25 cellular contexts compared by ENCODE assay signal in the genomic region with DNA sequence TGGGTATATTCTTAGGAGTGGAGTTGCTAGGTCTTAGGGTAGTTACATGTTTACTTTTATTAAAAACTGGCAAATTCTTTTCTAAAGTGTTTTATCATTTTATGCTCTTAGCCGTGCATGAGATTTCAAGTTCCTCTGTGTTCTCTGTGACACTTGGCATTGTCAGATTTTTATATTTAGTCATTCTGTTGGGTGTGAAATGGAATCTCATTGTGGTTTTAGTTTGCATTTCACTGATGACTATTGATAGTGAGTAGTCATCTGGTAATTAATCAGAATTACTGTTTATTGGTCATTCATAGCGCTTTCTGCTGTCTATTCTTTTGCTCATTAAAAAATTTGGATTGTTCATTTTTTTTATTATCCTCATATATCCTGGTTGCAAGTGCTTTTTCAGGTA. TPM values are rescaled to one million over a fixed set of nuclear protein-coding genes. Genes with fewer than 3 reads are reported as not detected.
A peak's percentile ranks its signal among the peaks of the same experiment; 100 is the strongest.
DNase-seq lines count a peak whose midpoint lies in the region; ATAC-seq, FAIRE-seq and TF ChIP-seq lines count a peak whose summit lies in the region.
"Had no signal": no experiment of that assay in that cellular context is flagged by ENCODE, and none has a peak within 500 bp of the region (broad histone marks: within the 10 kb centered on the region; RNA-seq: fewer than 3 reads in every experiment).

No MANE protein-coding gene starts in this region.

- no peaks in the 10 kb centered on the region for H3K27me3 Mint-ChIP-seq in activated naive CD8-positive, alpha-beta T cell treated with anti-CD3 and anti-CD28 coated beads, Interleukin-2, amount 50 U/mL, for 24 hours
- no peaks in the 10 kb centered on the region for H3K27me3 Mint-ChIP-seq in activated naive CD8-positive, alpha-beta T cell treated with anti-CD3 and anti-CD28 coated beads for 36 hours
- no peaks in the 10 kb centered on the region for H3K27me3 Mint-ChIP-seq in activated T-helper 17 cell treated with anti-CD3 and anti-CD28 coated beads, Interleukin-2, amount 50 U/mL, for 72 hours

- DNase-seq in activated naive CD8-positive, alpha-beta T cell treated with anti-CD3 and anti-CD28 coated beads, Interleukin-2, amount 50 U/mL, for 24 hours, result no peak
- no peak for DNase-seq in activated naive CD8-positive, alpha-beta T cell treated with anti-CD3 and anti-CD28 coated beads for 36 hours
- DNase-seq in D721Med (ENCODE audit: insufficient read length, low spot score) (no peak), DMS153 (lab: John Stamatoyannopoulos, UW) (no peak), HK-2 (ENCODE audit: unreplicated experiment) (no peak)
- DNase-seq in stimulated activated naive CD8-positive, alpha-beta T cell treated with anti-CD3 and anti-CD28 coated beads, Interleukin-15, Interleukin-2, amounts not matched to agents 100 U/mL and 50 U/mL, for 24 hours, result no peak
- DNase-seq: Calu3, MG63, NCI-H1105 treated with DMSO at 0.1 percent for 48 hours, NCI-H146, NCI-H1930, NCI-H2107, NCI-H524, NCI-H748 treated with DMSO at 0.1 percent for 48 hours, PC-3, SJCRH30 had no signal

- peak; percentile 21 for FAIRE-seq in D721Med (lab: Jason Lieb, UNC)
- FAIRE-seq: H54, K562 had no signal

- peaks cover 53% of the 10 kb centered on the region for H3K36me3 Mint-ChIP-seq in activated naive CD8-positive, alpha-beta T cell treated with anti-CD3 and anti-CD28 coated beads, Interleukin-2, amount 50 U/mL, for 24 hours (ENCODE audit: low read depth)
- peaks cover 63% of the 10 kb centered on the region for H3K36me3 Mint-ChIP-seq in activated naive CD8-positive, alpha-beta T cell treated with anti-CD3 and anti-CD28 coated beads for 36 hours
- peaks cover 39% of the 10 kb centered on the region for H3K36me3 Mint-ChIP-seq in activated T-helper 17 cell treated with anti-CD3 and anti-CD28 coated beads, Interleukin-2, amount 50 U/mL, for 72 hours (ENCODE audit: low read depth)

- peaks cover 22% of the 10 kb centered on the region for H3K9me3 Mint-ChIP-seq in activated naive CD8-positive, alpha-beta T cell treated with anti-CD3 and anti-CD28 coated beads, Interleukin-2, amount 50 U/mL, for 24 hours
- peaks cover 13% of the 10 kb centered on the region for H3K9me3 Mint-ChIP-seq in activated naive CD8-positive, alpha-beta T cell treated with anti-CD3 and anti-CD28 coated beads for 36 hours
- H3K9me3 Mint-ChIP-seq in activated T-helper 17 cell treated with anti-CD3 and anti-CD28 coated beads, Interleukin-2, amount 50 U/mL, for 72 hours, result no peaks in the 10 kb centered on the region

- no peak for TF ChIP-seq CTCF in D721Med (IDR thresholded peaks at IDR 0.05; ENCODE audit: insufficient read depth, missing control alignments)

- H3K4me3 Mint-ChIP-seq in activated naive CD8-positive, alpha-beta T cell treated with anti-CD3 and anti-CD28 coated beads, Interleukin-2, amount 50 U/mL, for 24 hours, result no peak overlapping the region
- no peak overlapping the region for H3K4me3 Mint-ChIP-seq in activated naive CD8-positive, alpha-beta T cell treated with anti-CD3 and anti-CD28 coated beads for 36 hours
- peak overlapping the region; percentile 9 for H3K4me3 Mint-ChIP-seq in activated T-helper 17 cell treated with anti-CD3 and anti-CD28 coated beads, Interleukin-2, amount 50 U/mL, for 72 hours
- H3K4me3 Mint-ChIP-seq: CD14-positive monocyte had no signal

- peak overlapping the region; percentile 9 for H3K27ac Mint-ChIP-seq in activated naive CD8-positive, alpha-beta T cell treated with anti-CD3 and anti-CD28 coated beads, Interleukin-2, amount 50 U/mL, for 24 hours
- no peak overlapping the region for H3K27ac Mint-ChIP-seq in activated naive CD8-positive, alpha-beta T cell treated with anti-CD3 and anti-CD28 coated beads for 36 hours
- no peak overlapping the region for H3K27ac Mint-ChIP-seq in activated T-helper 17 cell treated with anti-CD3 and anti-CD28 coated beads, Interleukin-2, amount 50 U/mL, for 72 hours

- ATAC-seq in activated naive CD8-positive, alpha-beta T cell treated with anti-CD3 and anti-CD28 coated beads, Interleukin-2, amount 50 U/mL, for 24 hours, result no peak
- peak; percentile 72 for ATAC-seq in activated T-helper 17 cell treated with anti-CD3 and anti-CD28 coated beads, Interleukin-2, amount 50 U/mL, for 72 hours (replicated peaks)
- peak; percentile 61 for ATAC-seq in stimulated activated naive CD8-positive, alpha-beta T cell treated with anti-CD3 and anti-CD28 coated beads, Interleukin-15, Interleukin-2, amounts not matched to agents 100 U/mL and 50 U/mL, for 24 hours
- ATAC-seq: K562, PC-3, Right ventricle myocardium inferior, SK-N-SH treated with all-trans-retinoic acid at 6 μM for 48 hours had no signal

- peaks cover 21% of the 10 kb centered on the region for H3K4me1 Mint-ChIP-seq in activated naive CD8-positive, alpha-beta T cell treated with anti-CD3 and anti-CD28 coated beads, Interleukin-2, amount 50 U/mL, for 24 hours
- peaks cover 19% of the 10 kb centered on the region for H3K4me1 Mint-ChIP-seq in activated naive CD8-positive, alpha-beta T cell treated with anti-CD3 and anti-CD28 coated beads for 36 hours
- H3K4me1 Mint-ChIP-seq in activated T-helper 17 cell treated with anti-CD3 and anti-CD28 coated beads, Interleukin-2, amount 50 U/mL, for 72 hours, result peaks cover 20% of the 10 kb centered on the region

RNA-seq across cellular contexts. Expression of gene RAB3GAP1, which starts 34.1 kb away (rescaled TPM):
- 10 to 100 TPM; 28.5 to 28.8 TPM for total RNA-seq in activated naive CD8-positive, alpha-beta T cell treated with anti-CD3 and anti-CD28 coated beads for 36 hours
- 10 to 100 TPM; 19.9 to 28.3 TPM for total RNA-seq in activated T-helper 17 cell treated with anti-CD3 and anti-CD28 coated beads, Interleukin-2, amount 50 U/mL, for 72 hours

RNA-seq across cellular contexts. Expression of gene MAP3K19, which starts 39.0 kb away (rescaled TPM):
- total RNA-seq in activated naive CD8-positive, alpha-beta T cell treated with anti-CD3 and anti-CD28 coated beads for 36 hours, result not detected
- under 1 TPM in 1 of 2 donors, not detected in 1; 0.13 TPM for total RNA-seq in activated T-helper 17 cell treated with anti-CD3 and anti-CD28 coated beads, Interleukin-2, amount 50 U/mL, for 72 hours
- total RNA-seq: A673, Calu3, HT1080, K562, PC-3, Right ventricle myocardium inferior, RPMI7951, SJCRH30 had no signal
